23 cellular contexts compared by ENCODE assay signal in the genomic region with DNA sequence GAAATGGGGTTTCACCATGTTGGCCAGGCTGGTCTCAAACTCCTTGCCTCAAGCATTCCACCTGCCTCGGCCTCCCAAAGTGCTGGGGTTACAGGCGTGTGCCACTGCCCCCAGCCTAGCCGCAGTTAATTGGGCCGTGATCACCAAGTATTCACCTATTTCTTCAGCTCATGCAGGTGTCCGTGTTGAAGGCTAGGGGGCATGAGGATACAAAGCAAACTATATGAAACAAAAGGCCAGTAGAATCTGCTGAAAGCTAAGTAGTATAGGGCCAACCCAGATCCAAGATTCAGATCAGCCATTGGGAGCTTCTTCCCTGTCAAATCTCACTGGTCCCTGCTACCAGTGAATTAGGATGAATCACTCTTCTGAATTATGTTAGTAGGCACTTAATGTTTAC.
"Had no signal": no experiment of that assay in that cellular context is flagged by ENCODE, and none has a peak within 500 bp of the region (broad histone marks: within the 10 kb centered on the region; RNA-seq: fewer than 3 reads in every experiment).

No MANE protein-coding gene starts in this region.

- DNase-seq: effector memory CD8-positive, alpha-beta T cell; erythroblast; foreskin keratinocyte; head of caudate nucleus; islet precursor cell; mammary epithelial cell; natural killer cell; sigmoid colon; stimulated activated CD4-positive, alpha-beta T cell treated with anti-CD3 and anti-CD28 coated beads, Interleukin-2, amount 100 ng/mL, for 24 hours; stimulated activated CD4-positive, alpha-beta T cell treated with anti-CD3 and anti-CD28 coated beads, Interleukin-4, amount 100 ng/mL, for 4 hours; stimulated activated naive B cell treated with anti-CD40 and anti-IgM and Interleukin-4, amounts not matched to agents 10 μg/mL and 1 μg/mL and 100 μg/mL, for 72 hours; stimulated activated naive CD8-positive, alpha-beta T cell treated with anti-CD3 and anti-CD28 coated beads, Interleukin-15, amount 100 ng/mL, for 72 hours; testis; upper lobe of right lung had no signal

- H3K4me2 ChIP-seq: hepatocyte had no signal

- H3K4me1 ChIP-seq: foreskin keratinocyte had no signal

- H3K4me1 Mint-ChIP-seq: mesothelial cell of epicardium had no signal

- H3K27me3 Mint-ChIP-seq: dendritic cell treated with granulocyte-macrophage colony-stimulating factor and Interleukin-4, amounts not matched to agents 40 ng/mL and 50 ng/mL, for 4 days; effector memory CD8-positive, alpha-beta T cell; stimulated activated naive B cell treated with anti-CD40 and anti-IgM and Interleukin-4, amounts not matched to agents 10 μg/mL and 1 μg/mL and 100 μg/mL, for 72 hours; stimulated activated naive CD8-positive, alpha-beta T cell treated with anti-CD3 and anti-CD28 coated beads, Interleukin-15, amount 100 ng/mL, for 72 hours had no signal

- H3K9me3 ChIP-seq: right atrium auricular region, sigmoid colon, testis, tibial nerve, upper lobe of right lung had no signal

- H3K36me3 Mint-ChIP-seq: natural killer cell had no signal

- H2AFZ ChIP-seq: hepatocyte had no signal

- H3K27ac ChIP-seq: foreskin keratinocyte, hepatocyte, right atrium auricular region, sigmoid colon, skin epidermis, testis, tibial nerve, upper lobe of right lung had no signal

- H3K36me3 ChIP-seq: right atrium auricular region, sigmoid colon, upper lobe of right lung had no signal

- H3K4me3 ChIP-seq: hepatocyte, right atrium auricular region, sigmoid colon, skin epidermis, testis, tibial nerve, upper lobe of right lung had no signal

- ATAC-seq: effector memory CD8-positive, alpha-beta T cell; foreskin keratinocyte; left lobe of liver; natural killer cell; stimulated activated naive B cell treated with anti-CD40 and anti-IgM and Interleukin-4, amounts not matched to agents 10 μg/mL and 1 μg/mL and 100 μg/mL, for 72 hours; stimulated activated naive CD8-positive, alpha-beta T cell treated with anti-CD3 and anti-CD28 coated beads, Interleukin-15, amount 100 ng/mL, for 72 hours; upper lobe of right lung had no signal

- H3K27ac Mint-ChIP-seq: dendritic cell treated with granulocyte-macrophage colony-stimulating factor and Interleukin-4, amounts not matched to agents 40 ng/mL and 50 ng/mL, for 4 days; effector memory CD8-positive, alpha-beta T cell; mesothelial cell of epicardium; natural killer cell; stimulated activated naive B cell treated with anti-CD40 and anti-IgM and Interleukin-4, amounts not matched to agents 10 μg/mL and 1 μg/mL and 100 μg/mL, for 72 hours had no signal

- H3K4me3 Mint-ChIP-seq: dendritic cell treated with granulocyte-macrophage colony-stimulating factor and Interleukin-4, amounts not matched to agents 40 ng/mL and 50 ng/mL, for 4 days; effector memory CD8-positive, alpha-beta T cell; mesothelial cell of epicardium; natural killer cell; neural crest cell; stimulated activated naive B cell treated with anti-CD40 and anti-IgM and Interleukin-4, amounts not matched to agents 10 μg/mL and 1 μg/mL and 100 μg/mL, for 72 hours; stimulated activated naive CD8-positive, alpha-beta T cell treated with anti-CD3 and anti-CD28 coated beads, Interleukin-15, amount 100 ng/mL, for 72 hours had no signal

- FAIRE-seq: colon had no signal

- H3K27me3 ChIP-seq: foreskin keratinocyte, hepatocyte, right atrium auricular region, sigmoid colon, testis, tibial nerve, upper lobe of right lung had no signal

- H3K9me3 Mint-ChIP-seq: dendritic cell treated with granulocyte-macrophage colony-stimulating factor and Interleukin-4, amounts not matched to agents 40 ng/mL and 50 ng/mL, for 4 days; effector memory CD8-positive, alpha-beta T cell; natural killer cell had no signal
